Comparison of ENCODE assay signal across 9 cellular contexts in genomic region chr11:114262681-114263509, GRCh38. TPM values are rescaled to one million over a fixed set of nuclear protein-coding genes. Genes with fewer than 3 reads are reported as not detected.
A peak's percentile ranks its signal among the peaks of the same experiment; 100 is the strongest.
DNase-seq lines count a peak whose midpoint lies in the region; ATAC-seq and TF ChIP-seq lines count a peak whose summit lies in the region.
"Had no signal": no experiment of that assay in that cellular context is flagged by ENCODE, and none has a peak within 500 bp of the region (broad histone marks: within the 10 kb centered on the region; RNA-seq: fewer than 3 reads in every experiment).

No MANE protein-coding gene starts in this region.

- no peaks in the 10 kb centered on the region for H3K4me1 ChIP-seq in RWPE2 (ENCODE audit: insufficient read depth, poor library complexity, severe bottlenecking)

- H3K27me3 ChIP-seq in RWPE2 (ENCODE audit: insufficient read depth, poor library complexity, severe bottlenecking): no peaks in the 10 kb centered on the region

- DNase-seq in DMS79 (lab: John Stamatoyannopoulos, UW) (peak; percentile 30), RWPE2 (ENCODE audit: low spot score) (no peak), erythroblast (lab: John Stamatoyannopoulos, UW) (peak; percentile 42 to 54), mucosa of gallbladder (ENCODE audit: low spot score) (peak; percentile 37)
- DNase-seq in stimulated activated CD4-positive, alpha-beta T cell treated with anti-CD3 and anti-CD28 coated beads, Interleukin-4, amount 100 ng/mL, for 4 hours: no peak
- no peak for DNase-seq in activated T-cell treated with anti-CD3 and anti-CD28 coated beads, Interleukin-2, amount 50 U/mL, for 1 hour

- no peak overlapping the region for H3K27ac ChIP-seq in RWPE2 (ENCODE audit: poor library complexity, severe bottlenecking)
- H3K27ac ChIP-seq: neutrophil had no signal

- ATAC-seq in RWPE2 (ENCODE audit: low read depth) (peak; percentile 70), GM19452 (IDR thresholded peaks at IDR 0.05; ENCODE audit: unreplicated experiment) (no peak)

- TF ChIP-seq POLR2A in erythroblast (IDR thresholded peaks at IDR 0.05; ENCODE audit: low read length): no peak

- no peaks in the 10 kb centered on the region for H3K9me3 ChIP-seq in RWPE2 (ENCODE audit: severe bottlenecking)
- H3K9me3 ChIP-seq: neutrophil had no signal

- no peak overlapping the region for H3K4me3 ChIP-seq in RWPE2 (ENCODE audit: severe bottlenecking)

- H3K36me3 ChIP-seq in RWPE2 (ENCODE audit: low read depth): no peaks in the 10 kb centered on the region
- H3K36me3 ChIP-seq: neutrophil had no signal

- TF ChIP-seq CTCF in LNCAP (IDR thresholded peaks at IDR 0.05) (peak; percentile 34; the same call in 1 of the 2 replicates), RWPE2 (IDR thresholded peaks at IDR 0.05; ENCODE audit: poor library complexity, severe bottlenecking) (peak; percentile 80)

RNA-seq across cellular contexts. Expression of gene NNMT, which starts 33.3 kb away (rescaled TPM):
- 49.6 TPM for total RNA-seq in mucosa of gallbladder

Comparison
In these comparisons a context has a peak if more than half of its experiments do, and no peak if none do; other contexts are left out.
1. DNase-seq: peak in DMS79 (single experiment), erythroblast (2 of 2) and mucosa of gallbladder (single experiment); none in RWPE2 (single experiment), stimulated activated CD4-positive, alpha-beta T cell treated with anti-CD3 and anti-CD28 coated beads, Interleukin-4, amount 100 ng/mL, for 4 hours (0 of 2) and activated T-cell treated with anti-CD3 and anti-CD28 coated beads, Interleukin-2, amount 50 U/mL, for 1 hour (single experiment).